ENCODE assay signal across 8 cellular contexts in genomic region chr14:31456841-31457664, GRCh38. TPM values are rescaled to one million over a fixed set of nuclear protein-coding genes. Genes with fewer than 3 reads are reported as not detected.
DNase-seq lines count a peak whose midpoint lies in the region; ATAC-seq and TF ChIP-seq lines count a peak whose summit lies in the region.

TSS of gene DTD2 (minus strand) at chr14:31457506. CDS start at chr14:31457393, 113 bp downstream.

- H3K9ac ChIP-seq in HUES48 (ENCODE audit: low read depth, low read length) (peak within 1 kb of the TSS; percentile 83), NT2/D1 (ENCODE audit: insufficient read length, low read depth) (peak within 1 kb of the TSS; percentile 92), endodermal cell (ENCODE audit: extremely low read depth, low read length, poor library complexity, severe bottlenecking) (peak within 1 kb of the TSS; percentile 74)

- H3K4me3 ChIP-seq in HUES48 (ENCODE audit: low read depth, low read length) (peak within 1 kb of the TSS; percentile 75), NT2/D1 (ENCODE audit: insufficient read length, low read depth) (peak within 1 kb of the TSS; percentile 87), endodermal cell (ENCODE audit: low read length) (peak within 1 kb of the TSS; percentile 83), mesodermal cell (ENCODE audit: extremely low read depth, insufficient read depth, low read length, poor library complexity, severe bottlenecking) (peak within 1 kb of the TSS; percentile 65)

- DNase-seq in Caki2 (ENCODE audit: low read depth) (peak; percentile 92), NT2/D1 (ENCODE audit: low read depth, low spot score) (peak; percentile 80), endodermal cell (peak; percentile 97)
- DNase-seq in activated CD8-positive, alpha-beta memory T cell treated with anti-CD3 and anti-CD28 coated beads, Interleukin-2, amount 50 U/mL, for 24 hours (ENCODE audit: extremely low read depth): peak; percentile 68
- peak; percentile 77 to 78 for DNase-seq in stimulated activated CD8-positive, alpha-beta memory T cell treated with anti-CD3 and anti-CD28 coated beads, Interleukin-15, amount 100 ng/mL, for 4 hours (ENCODE audit: low read depth in 2 of 2)

- H3K36me3 Mint-ChIP-seq in endodermal cell (ENCODE audit: low read depth): peaks cover 5% of the 10 kb centered on the region

- peak within 1 kb of the TSS; percentile 94 for H3K4me3 Mint-ChIP-seq in endodermal cell

- in situ Hi-C loops in Caki2 (cut with HindIII; ENCODE audit: low pct_unique_long_range_greater_than_20kb, low sequenced_read_pairs): no loop called here

- H3K9me3 Mint-ChIP-seq in endodermal cell: no peaks in the 10 kb centered on the region

- peaks cover 12% of the 10 kb centered on the region for H3K4me1 Mint-ChIP-seq in endodermal cell

- H3K4me1 ChIP-seq in HUES48 (ENCODE audit: control insufficient read depth, insufficient read depth, low read length) (peaks cover 9% of the 10 kb centered on the region), NT2/D1 (ENCODE audit: insufficient read depth, insufficient read length) (no peaks in the 10 kb centered on the region), endodermal cell (ENCODE audit: control insufficient read depth, insufficient read depth, low read length) (no peaks in the 10 kb centered on the region), mesodermal cell (ENCODE audit: control insufficient read depth, insufficient read depth, low read length, poor library complexity, severe bottlenecking) (peaks cover 11% of the 10 kb centered on the region)

- H3K27me3 Mint-ChIP-seq in endodermal cell (ENCODE audit: insufficient read depth): no peaks in the 10 kb centered on the region

- ATAC-seq in GM21390 (IDR thresholded peaks at IDR 0.05; ENCODE audit: unreplicated experiment): peak; percentile 97

- H3K36me3 ChIP-seq in HUES48 (ENCODE audit: control insufficient read depth, insufficient read depth, low read length) (peaks cover 13% of the 10 kb centered on the region), NT2/D1 (ENCODE audit: insufficient read depth, insufficient read length, low read length) (peaks cover 12% of the 10 kb centered on the region), endodermal cell (ENCODE audit: control insufficient read depth, insufficient read depth, low read length) (peaks cover 10% of the 10 kb centered on the region), mesodermal cell (ENCODE audit: control insufficient read depth, insufficient read depth, low read length) (peaks cover 9% of the 10 kb centered on the region)

- H3K27ac ChIP-seq in HUES48 (ENCODE audit: low read depth, low read length): peak within 1 kb of the TSS; percentile 88
- peak within 1 kb of the TSS; percentile 80 for H3K27ac ChIP-seq in endodermal cell (ENCODE audit: low read depth, low read length)
- peak within 1 kb of the TSS; percentile 89 for H3K27ac ChIP-seq in mesodermal cell (ENCODE audit: low read depth, low read length, severe bottlenecking)

- no peaks in the 10 kb centered on the region for H3K9me3 ChIP-seq in HUES48 (ENCODE audit: control insufficient read depth, insufficient read depth, low read length)
- H3K9me3 ChIP-seq in NT2/D1 (ENCODE audit: insufficient read depth, low read length): no peaks in the 10 kb centered on the region
- H3K9me3 ChIP-seq in endodermal cell (ENCODE audit: control insufficient read depth, low read length): no peaks in the 10 kb centered on the region
- H3K9me3 ChIP-seq in mesodermal cell (ENCODE audit: control insufficient read depth, low read length): no peaks in the 10 kb centered on the region

- 0% methylated on average over 13 to 70 of the region's 70 CpGs for WGBS in endodermal cell (ENCODE audit: insufficient coverage in 1 of 2, insufficient read length in 1 of 2), 2 experiments
- WGBS in mesodermal cell (ENCODE audit: insufficient coverage in 2 of 2), 2 experiments: 1% methylated on average over 50 to 63 of the region's 70 CpGs

- no peaks in the 10 kb centered on the region for H3K27me3 ChIP-seq in HUES48 (ENCODE audit: control insufficient read depth, insufficient read depth, low read length)
- no peaks in the 10 kb centered on the region for H3K27me3 ChIP-seq in NT2/D1 (ENCODE audit: insufficient read depth, insufficient read length)
- no peaks in the 10 kb centered on the region for H3K27me3 ChIP-seq in endodermal cell (ENCODE audit: control insufficient read depth, insufficient read depth, low read length, poor library complexity, severe bottlenecking)

- peak within 1 kb of the TSS; percentile 99 for H3K27ac Mint-ChIP-seq in endodermal cell

- no peak for TF ChIP-seq CTCF in endodermal cell (conservative IDR thresholded peaks at IDR 0.05)

RNA-seq across cellular contexts. Expression of gene DTD2, which starts in this region (rescaled TPM):
- 21.2 and 40.4 TPM in 2 replicates for total RNA-seq in Caki2 (2014; rRNA removed; shearing (Covaris generic); ENCODE audit: low replicate concordance)
- 10 to 100 TPM; 12.7 to 14.9 TPM for total RNA-seq in endodermal cell
- polyA plus RNA-seq in endodermal cell (2013, experiment 1 of 2): 19.2 TPM
- 16.2 TPM for polyA plus RNA-seq in endodermal cell (2013, experiment 2 of 2)
- 9.8 TPM for polyA plus RNA-seq in mesodermal cell (2013, experiment 1 of 2)
- 11.9 TPM for polyA plus RNA-seq in mesodermal cell (2013, experiment 2 of 2)

Comparison
In these comparisons a context has a peak if more than half of its experiments do, and no peak if none do; other contexts are left out.
1. Peak in every context shown above with its lines: DNase-seq, ATAC-seq, H3K4me3 ChIP-seq and H3K27ac ChIP-seq.